ENCODE assay signal across 1 cellular context in the genomic region with DNA sequence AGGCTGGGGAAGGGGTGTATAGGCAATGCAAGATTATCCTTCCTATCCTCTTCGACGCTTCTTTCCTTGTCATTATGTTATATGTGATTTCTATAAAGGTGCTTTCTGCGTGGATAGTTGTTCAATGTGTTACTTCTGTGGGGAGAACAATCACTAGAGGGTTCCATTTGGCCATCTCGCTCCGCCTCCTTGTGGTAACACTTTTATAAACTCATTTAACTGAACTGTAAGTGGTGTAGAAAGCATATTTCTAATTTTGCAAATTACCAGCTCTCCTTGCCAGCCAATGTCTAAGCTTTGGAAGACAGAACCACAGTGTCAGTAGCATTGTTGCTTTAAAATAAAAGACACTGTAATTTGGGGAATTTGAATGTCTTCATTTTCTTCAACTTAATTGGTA.
TF ChIP-seq lines count a peak whose summit lies in the region.

No MANE protein-coding gene starts in this region.

TF ChIP-seq in GM23338, 12 proteins besides CTCF, POLR2A, EP300 and RAD21 (continued from another document):
- TF ChIP-seq, protein P1, sequence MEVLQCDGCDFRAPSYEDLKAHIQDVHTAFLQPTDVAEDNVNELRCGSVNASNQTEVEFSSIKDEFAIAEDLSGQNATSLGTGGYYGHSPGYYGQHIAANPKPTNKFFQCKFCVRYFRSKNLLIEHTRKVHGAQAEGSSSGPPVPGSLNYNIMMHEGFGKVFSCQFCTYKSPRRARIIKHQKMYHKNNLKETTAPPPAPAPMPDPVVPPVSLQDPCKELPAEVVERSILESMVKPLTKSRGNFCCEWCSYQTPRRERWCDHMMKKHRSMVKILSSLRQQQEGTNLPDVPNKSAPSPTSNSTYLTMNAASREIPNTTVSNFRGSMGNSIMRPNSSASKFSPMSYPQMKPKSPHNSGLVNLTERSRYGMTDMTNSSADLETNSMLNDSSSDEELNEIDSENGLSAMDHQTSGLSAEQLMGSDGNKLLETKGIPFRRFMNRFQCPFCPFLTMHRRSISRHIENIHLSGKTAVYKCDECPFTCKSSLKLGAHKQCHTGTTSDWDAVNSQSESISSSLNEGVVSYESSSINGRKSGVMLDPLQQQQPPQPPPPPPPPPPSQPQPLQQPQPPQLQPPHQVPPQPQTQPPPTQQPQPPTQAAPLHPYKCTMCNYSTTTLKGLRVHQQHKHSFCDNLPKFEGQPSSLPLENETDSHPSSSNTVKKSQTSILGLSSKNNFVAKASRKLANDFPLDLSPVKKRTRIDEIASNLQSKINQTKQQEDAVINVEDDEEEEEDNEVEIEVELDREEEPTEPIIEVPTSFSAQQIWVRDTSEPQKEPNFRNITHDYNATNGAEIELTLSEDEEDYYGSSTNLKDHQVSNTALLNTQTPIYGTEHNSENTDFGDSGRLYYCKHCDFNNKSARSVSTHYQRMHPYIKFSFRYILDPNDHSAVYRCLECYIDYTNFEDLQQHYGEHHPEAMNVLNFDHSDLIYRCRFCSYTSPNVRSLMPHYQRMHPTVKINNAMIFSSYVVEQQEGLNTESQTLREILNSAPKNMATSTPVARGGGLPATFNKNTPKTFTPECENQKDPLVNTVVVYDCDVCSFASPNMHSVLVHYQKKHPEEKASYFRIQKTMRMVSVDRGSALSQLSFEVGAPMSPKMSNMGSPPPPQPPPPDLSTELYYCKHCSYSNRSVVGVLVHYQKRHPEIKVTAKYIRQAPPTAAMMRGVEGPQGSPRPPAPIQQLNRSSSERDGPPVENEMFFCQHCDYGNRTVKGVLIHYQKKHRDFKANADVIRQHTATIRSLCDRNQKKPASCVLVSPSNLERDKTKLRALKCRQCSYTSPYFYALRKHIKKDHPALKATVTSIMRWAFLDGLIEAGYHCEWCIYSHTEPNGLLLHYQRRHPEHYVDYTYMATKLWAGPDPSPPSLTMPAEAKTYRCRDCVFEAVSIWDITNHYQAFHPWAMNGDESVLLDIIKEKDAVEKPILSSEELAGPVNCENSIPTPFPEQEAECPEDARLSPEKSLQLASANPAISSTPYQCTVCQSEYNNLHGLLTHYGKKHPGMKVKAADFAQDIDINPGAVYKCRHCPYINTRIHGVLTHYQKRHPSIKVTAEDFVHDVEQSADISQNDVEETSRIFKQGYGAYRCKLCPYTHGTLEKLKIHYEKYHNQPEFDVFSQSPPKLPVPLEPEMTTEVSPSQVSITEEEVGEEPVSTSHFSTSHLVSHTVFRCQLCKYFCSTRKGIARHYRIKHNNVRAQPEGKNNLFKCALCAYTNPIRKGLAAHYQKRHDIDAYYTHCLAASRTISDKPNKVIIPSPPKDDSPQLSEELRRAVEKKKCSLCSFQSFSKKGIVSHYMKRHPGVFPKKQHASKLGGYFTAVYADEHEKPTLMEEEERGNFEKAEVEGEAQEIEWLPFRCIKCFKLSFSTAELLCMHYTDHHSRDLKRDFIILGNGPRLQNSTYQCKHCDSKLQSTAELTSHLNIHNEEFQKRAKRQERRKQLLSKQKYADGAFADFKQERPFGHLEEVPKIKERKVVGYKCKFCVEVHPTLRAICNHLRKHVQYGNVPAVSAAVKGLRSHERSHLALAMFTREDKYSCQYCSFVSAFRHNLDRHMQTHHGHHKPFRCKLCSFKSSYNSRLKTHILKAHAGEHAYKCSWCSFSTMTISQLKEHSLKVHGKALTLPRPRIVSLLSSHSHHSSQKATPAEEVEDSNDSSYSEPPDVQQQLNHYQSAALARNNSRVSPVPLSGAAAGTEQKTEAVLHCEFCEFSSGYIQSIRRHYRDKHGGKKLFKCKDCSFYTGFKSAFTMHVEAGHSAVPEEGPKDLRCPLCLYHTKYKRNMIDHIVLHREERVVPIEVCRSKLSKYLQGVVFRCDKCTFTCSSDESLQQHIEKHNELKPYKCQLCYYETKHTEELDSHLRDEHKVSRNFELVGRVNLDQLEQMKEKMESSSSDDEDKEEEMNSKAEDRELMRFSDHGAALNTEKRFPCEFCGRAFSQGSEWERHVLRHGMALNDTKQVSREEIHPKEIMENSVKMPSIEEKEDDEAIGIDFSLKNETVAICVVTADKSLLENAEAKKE (CRISPR knock-in tag; IDR thresholded peaks at IDR 0.05) = no peak
- TF ChIP-seq ZNF331 (CRISPR knock-in tag; IDR thresholded peaks at IDR 0.05; ENCODE audit: low read depth) = no peak
- no peak for TF ChIP-seq CREB1 (CRISPR knock-in tag; IDR thresholded peaks at IDR 0.05; ENCODE audit: low read depth)
- no peak for TF ChIP-seq POLR2AphosphoS5 (IDR thresholded peaks at IDR 0.05; ENCODE audit: low read depth)
- TF ChIP-seq EZH2 (IDR thresholded peaks at IDR 0.05; ENCODE audit: low read depth, unreplicated experiment) = no peak
- TF ChIP-seq STAT1 (IDR thresholded peaks at IDR 0.05; ENCODE audit: unreplicated experiment) = no peak
- no peak for TF ChIP-seq EZH2phosphoT487 (IDR thresholded peaks at IDR 0.05; ENCODE audit: unreplicated experiment)
- TF ChIP-seq JUNB (IDR thresholded peaks at IDR 0.05; ENCODE audit: unreplicated experiment) = no peak
- TF ChIP-seq, protein P2, sequence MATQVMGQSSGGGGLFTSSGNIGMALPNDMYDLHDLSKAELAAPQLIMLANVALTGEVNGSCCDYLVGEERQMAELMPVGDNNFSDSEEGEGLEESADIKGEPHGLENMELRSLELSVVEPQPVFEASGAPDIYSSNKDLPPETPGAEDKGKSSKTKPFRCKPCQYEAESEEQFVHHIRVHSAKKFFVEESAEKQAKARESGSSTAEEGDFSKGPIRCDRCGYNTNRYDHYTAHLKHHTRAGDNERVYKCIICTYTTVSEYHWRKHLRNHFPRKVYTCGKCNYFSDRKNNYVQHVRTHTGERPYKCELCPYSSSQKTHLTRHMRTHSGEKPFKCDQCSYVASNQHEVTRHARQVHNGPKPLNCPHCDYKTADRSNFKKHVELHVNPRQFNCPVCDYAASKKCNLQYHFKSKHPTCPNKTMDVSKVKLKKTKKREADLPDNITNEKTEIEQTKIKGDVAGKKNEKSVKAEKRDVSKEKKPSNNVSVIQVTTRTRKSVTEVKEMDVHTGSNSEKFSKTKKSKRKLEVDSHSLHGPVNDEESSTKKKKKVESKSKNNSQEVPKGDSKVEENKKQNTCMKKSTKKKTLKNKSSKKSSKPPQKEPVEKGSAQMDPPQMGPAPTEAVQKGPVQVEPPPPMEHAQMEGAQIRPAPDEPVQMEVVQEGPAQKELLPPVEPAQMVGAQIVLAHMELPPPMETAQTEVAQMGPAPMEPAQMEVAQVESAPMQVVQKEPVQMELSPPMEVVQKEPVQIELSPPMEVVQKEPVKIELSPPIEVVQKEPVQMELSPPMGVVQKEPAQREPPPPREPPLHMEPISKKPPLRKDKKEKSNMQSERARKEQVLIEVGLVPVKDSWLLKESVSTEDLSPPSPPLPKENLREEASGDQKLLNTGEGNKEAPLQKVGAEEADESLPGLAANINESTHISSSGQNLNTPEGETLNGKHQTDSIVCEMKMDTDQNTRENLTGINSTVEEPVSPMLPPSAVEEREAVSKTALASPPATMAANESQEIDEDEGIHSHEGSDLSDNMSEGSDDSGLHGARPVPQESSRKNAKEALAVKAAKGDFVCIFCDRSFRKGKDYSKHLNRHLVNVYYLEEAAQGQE (IDR thresholded peaks at IDR 0.05; ENCODE audit: unreplicated experiment) = no peak
- TF ChIP-seq NANOG (IDR thresholded peaks at IDR 0.05; ENCODE audit: borderline replicate concordance) = no peak
- TF ChIP-seq ZNF114 (CRISPR knock-in tag; IDR thresholded peaks at IDR 0.05) = no peak
TF ChIP-seq in GM23338: peak in this region for 0.
